ENCODE assay signal across 8 cellular contexts in genomic region chr3:42443819-42444436, GRCh38. TPM values are rescaled to one million over a fixed set of nuclear protein-coding genes. Genes with fewer than 3 reads are reported as not detected.
DNase-seq lines count a peak whose midpoint lies in the region; ATAC-seq and TF ChIP-seq lines count a peak whose summit lies in the region.

No MANE protein-coding gene starts in this region.

- H3K4me1 Mint-ChIP-seq in endodermal cell (peaks cover 51% of the 10 kb centered on the region), mesothelial cell of epicardium (no peaks in the 10 kb centered on the region)

- no peak overlapping the region for H3K27ac ChIP-seq in AG04450 (ENCODE audit: low read depth, low read length)
- no peak overlapping the region for H3K27ac ChIP-seq in endodermal cell (ENCODE audit: low read depth, low read length)

- DNase-seq in AG04450 (ENCODE audit: low read depth, low spot score) (peak; percentile 38), HK-2 (ENCODE audit: unreplicated experiment) (peak; percentile 69), NOMO-1 treated with dmso at 0.1 percent for 144 hours (lab: John Stamatoyannopoulos, UW; ENCODE audit: unreplicated experiment) (peak; percentile 53), endodermal cell (peak; percentile 98), mesothelial cell of epicardium (ENCODE audit: low spot score in 2 of 2, unreplicated experiment in 2 of 2) (peak; percentile 62 to 92)
- DNase-seq in activated CD8-positive, alpha-beta memory T cell treated with anti-CD3 and anti-CD28 coated beads for 4 hours (ENCODE audit: low read depth in 2 of 2), result peak; percentile 56 to 66
- DNase-seq in stimulated activated CD8-positive, alpha-beta memory T cell treated with anti-CD3 and anti-CD28 coated beads, Interleukin-2, amount 100 ng/mL, for 48 hours (ENCODE audit: low read depth in 2 of 2), result peak; percentile 67 to 71

- WGBS in endodermal cell (ENCODE audit: insufficient coverage in 1 of 2, insufficient read length in 1 of 2), 2 experiments, result 32 to 36% methylated on average over 8 to 9 of the region's 9 CpGs

- POLR2A ChIA-PET in AG04450 (lab: Yijun Ruan, JAX), result no interaction called here

- H3K36me3 ChIP-seq in endodermal cell (ENCODE audit: control insufficient read depth, insufficient read depth, low read length), result no peaks in the 10 kb centered on the region

- H3K4me3 ChIP-seq in AG04450 (ENCODE audit: low read depth, low read length) (no peak overlapping the region), endodermal cell (ENCODE audit: low read length) (no peak overlapping the region)

- H3K27ac Mint-ChIP-seq in endodermal cell (no peak overlapping the region), mesothelial cell of epicardium (no peak overlapping the region)

- H3K9me3 Mint-ChIP-seq in endodermal cell, result no peaks in the 10 kb centered on the region
- no peaks in the 10 kb centered on the region for H3K9me3 Mint-ChIP-seq in mesothelial cell of epicardium

- ATAC-seq in GM18909 (IDR thresholded peaks at IDR 0.05; ENCODE audit: poor library complexity, unreplicated experiment), result peak; percentile 82

- H3K27me3 Mint-ChIP-seq in endodermal cell (ENCODE audit: insufficient read depth) (peaks cover 3% of the 10 kb centered on the region), mesothelial cell of epicardium (ENCODE audit: low read depth) (peaks cover 53% of the 10 kb centered on the region)

- H3K36me3 Mint-ChIP-seq in endodermal cell (ENCODE audit: low read depth), result no peaks in the 10 kb centered on the region
- H3K36me3 Mint-ChIP-seq in mesothelial cell of epicardium, result no peaks in the 10 kb centered on the region

- TF ChIP-seq CTCF in AG04450 (IDR thresholded peaks at IDR 0.05; ENCODE audit: low read depth, low read length) (peak; percentile 100), endodermal cell (conservative IDR thresholded peaks at IDR 0.05) (peak; percentile 96), mesothelial cell of epicardium (IDR thresholded peaks at IDR 0.05; ENCODE audit: unreplicated experiment) (peak; percentile 87)

- H3K9ac ChIP-seq in endodermal cell (ENCODE audit: extremely low read depth, low read length, poor library complexity, severe bottlenecking), result no peak overlapping the region

- CTCF ChIA-PET in AG04450 (lab: Charles Lee), result interaction anchor here (0.5 to 3.9 kb wide), 24 partner anchors 8 to 548 kb away, joined by 3 to 73 read pairs (median 3); no protein-coding TSS in a partner anchor

- no peaks in the 10 kb centered on the region for H3K9me3 ChIP-seq in AG04450 (ENCODE audit: control insufficient read depth, insufficient read depth, low read length)
- peaks cover 4% of the 10 kb centered on the region for H3K9me3 ChIP-seq in endodermal cell (ENCODE audit: control insufficient read depth, low read length)

- H3K4me1 ChIP-seq in endodermal cell (ENCODE audit: control insufficient read depth, insufficient read depth, low read length), result peaks cover 12% of the 10 kb centered on the region

- no peak overlapping the region for H3K4me3 Mint-ChIP-seq in endodermal cell
- no peak overlapping the region for H3K4me3 Mint-ChIP-seq in mesothelial cell of epicardium

- H3K27me3 ChIP-seq in AG04450 (ENCODE audit: control insufficient read depth, insufficient read depth, low read length), result peaks cover 18% of the 10 kb centered on the region
- H3K27me3 ChIP-seq in endodermal cell (ENCODE audit: control insufficient read depth, insufficient read depth, low read length, poor library complexity, severe bottlenecking), result no peaks in the 10 kb centered on the region

RNA-seq across cellular contexts. Expression of gene LYZL4, which starts 33.5 kb away (rescaled TPM):
- polyA plus RNA-seq in AG04450 (2011; rRNA removed), result not detected in 2 replicates
- not detected in 2 replicates for polyA minus RNA-seq in AG04450 (2011; rRNA and poly(A)+ RNA removed)
- total RNA-seq in endodermal cell, result not detected
- polyA plus RNA-seq in endodermal cell (2013, experiment 1 of 2), result not detected
- not detected for polyA plus RNA-seq in endodermal cell (2013, experiment 2 of 2)
- not detected in 3 replicates for total RNA-seq in mesothelial cell of epicardium

RNA-seq across cellular contexts. Expression of gene VIPR1, which starts 58.5 kb away (rescaled TPM):
- polyA plus RNA-seq in AG04450 (2011; rRNA removed), result not detected in 2 replicates
- polyA minus RNA-seq in AG04450 (2011; rRNA and poly(A)+ RNA removed), result not detected in 2 replicates
- total RNA-seq in endodermal cell (10 to 100 TPM; 12.9 to 14.7 TPM), mesothelial cell of epicardium (2.1 to 2.8 TPM (median 2.3 TPM) in 3 replicates)
- 2.2 TPM for polyA plus RNA-seq in endodermal cell (2013, experiment 1 of 2)
- polyA plus RNA-seq in endodermal cell (2013, experiment 2 of 2), result 1.4 TPM

Comparison
In these comparisons a context has a peak if more than half of its experiments do, and no peak if none do; other contexts are left out.
1. DNase-seq: peak in every context shown above with its lines; median percentile 98 in endodermal cell; 77 in mesothelial cell of epicardium; 69 in HK-2; 69 in stimulated activated CD8-positive, alpha-beta memory T cell treated with anti-CD3 and anti-CD28 coated beads, Interleukin-2, amount 100 ng/mL, for 48 hours; 61 in activated CD8-positive, alpha-beta memory T cell treated with anti-CD3 and anti-CD28 coated beads for 4 hours; 53 in NOMO-1 treated with dmso at 0.1 percent for 144 hours; 38 in AG04450.